1 cellular context compared by ENCODE assay signal in the genomic region with DNA sequence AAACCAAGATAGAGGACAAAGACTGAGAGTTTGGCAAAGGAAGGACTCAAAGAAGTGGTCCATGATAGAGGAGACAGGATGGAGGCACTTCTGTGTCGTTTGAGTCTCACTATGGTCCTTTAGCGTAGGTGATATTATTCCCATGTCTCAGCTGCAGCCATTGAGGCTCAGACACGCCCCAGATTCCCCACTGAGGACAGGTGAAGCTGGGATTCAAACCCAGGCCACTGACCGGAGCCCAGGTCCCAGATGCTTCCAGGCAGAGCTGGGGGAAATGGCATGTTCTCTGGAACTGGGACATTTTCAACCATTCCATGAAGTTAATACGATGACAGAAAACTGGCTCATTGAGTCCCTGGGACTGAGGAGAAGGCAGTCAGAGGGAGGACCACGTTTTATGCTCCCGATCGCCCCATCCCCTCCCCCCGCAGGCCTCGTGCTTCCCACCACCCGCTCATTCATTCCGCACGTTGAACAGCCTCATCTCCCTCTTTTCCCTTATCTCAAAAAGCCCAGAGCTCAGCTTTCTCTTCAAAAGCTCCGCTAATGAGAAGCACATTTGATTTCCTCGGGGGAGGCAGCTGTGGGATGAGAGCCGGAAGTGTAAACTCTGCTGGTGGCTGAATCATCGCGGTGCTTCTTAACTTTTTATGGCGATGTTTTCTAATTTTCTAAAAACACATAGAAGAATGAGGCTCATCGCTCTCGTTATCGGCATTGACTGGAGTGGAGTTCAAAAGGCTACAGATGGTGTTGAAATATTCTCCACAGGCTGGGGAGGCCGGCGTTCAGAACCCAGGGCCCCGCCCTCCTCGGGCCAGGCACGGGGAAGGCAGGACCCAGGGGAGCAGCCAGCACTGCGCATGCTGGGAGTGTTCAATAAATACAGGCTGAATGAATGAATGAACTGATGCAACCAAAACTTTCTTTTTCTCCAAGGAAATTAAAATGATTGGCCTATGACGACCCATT.
TF ChIP-seq lines count a peak whose summit lies in the region.

No MANE protein-coding gene starts in this region.

TF ChIP-seq in IMR-90, 13 proteins besides CTCF, POLR2A, EP300 and RAD21 (continued from another document):
- no peak for TF ChIP-seq NFE2L2 (IDR thresholded peaks at IDR 0.05; ENCODE audit: low read depth, low read length)
- no peak for TF ChIP-seq CEBPB (IDR thresholded peaks at IDR 0.05; ENCODE audit: low read depth, low read length)
- no peak for TF ChIP-seq MAZ (IDR thresholded peaks at IDR 0.05; ENCODE audit: borderline replicate concordance, low read depth, low read length)
- TF ChIP-seq CHD1 (IDR thresholded peaks at IDR 0.05; ENCODE audit: low read depth, low read length) = no peak
- TF ChIP-seq SMC3 (IDR thresholded peaks at IDR 0.05; ENCODE audit: low read depth, low read length) = no peak
- TF ChIP-seq RCOR1 (IDR thresholded peaks at IDR 0.05; ENCODE audit: insufficient replicate concordance, low read length) = no peak
- TF ChIP-seq MAFK (IDR thresholded peaks at IDR 0.05; ENCODE audit: low read depth, low read length) = no peak
- no peak for TF ChIP-seq BHLHE40 (IDR thresholded peaks at IDR 0.05; ENCODE audit: low read depth, low read length)
- no peak for TF ChIP-seq MXI1 (IDR thresholded peaks at IDR 0.05; ENCODE audit: borderline replicate concordance, low read depth, low read length)
- no peak for TF ChIP-seq FOS (IDR thresholded peaks at IDR 0.05; ENCODE audit: low read depth, low read length)
